1 cellular context compared by ENCODE assay signal in genomic region chr17:45227631-45228120, GRCh38.
TF ChIP-seq lines count a peak whose summit lies in the region.

No MANE protein-coding gene starts in this region.

TF ChIP-seq in HCT116, 20 proteins besides CTCF, POLR2A, EP300 and RAD21 (continued from another document):
- TF ChIP-seq ZBTB33 (IDR thresholded peaks at IDR 0.05; ENCODE audit: extremely low read depth, insufficient replicate concordance, low read length) = no peak
